ENCODE assay signal across 20 cellular contexts in genomic region chr1:71881611-71882010, GRCh38.
A peak's percentile ranks its signal among the peaks of the same experiment; 100 is the strongest.
DNase-seq lines count a peak whose midpoint lies in the region; ATAC-seq and TF ChIP-seq lines count a peak whose summit lies in the region.
"Had no signal": no experiment of that assay in that cellular context is flagged by ENCODE, and none has a peak within 500 bp of the region (broad histone marks: within the 10 kb centered on the region; RNA-seq: fewer than 3 reads in every experiment).

No MANE protein-coding gene starts in this region.

- in situ Hi-C loops in gastrocnemius medialis (cut with MboI; ENCODE audit: low sequenced_read_pairs in 4 of 4) = no loop called here

- ATAC-seq in gastrocnemius medialis (no peak), HG02852 (IDR thresholded peaks at IDR 0.05; ENCODE audit: unreplicated experiment) (no peak)
- ATAC-seq in stimulated activated memory B cell treated with anti-CD40 and anti-IgM and Interleukin-4, amounts not matched to agents 10 μg/mL and 1 μg/mL and 100 μg/mL, for 72 hours = no peak

- H2AFZ ChIP-seq in KMS-11 (ENCODE audit: low read depth) = peak overlapping the region; percentile 36; the same call in 1 of the 2 replicates

- no peaks in the 10 kb centered on the region for H3K27me3 Mint-ChIP-seq in stimulated activated memory B cell treated with anti-CD40 and anti-IgM and Interleukin-4, amounts not matched to agents 10 μg/mL and 1 μg/mL and 100 μg/mL, for 72 hours

- H3K4me2 ChIP-seq in BLaER1 (peak overlapping the region; percentile 73), KMS-11 (peak overlapping the region; percentile 55)

- H3K4me3 Mint-ChIP-seq in stimulated activated memory B cell treated with anti-CD40 and anti-IgM and Interleukin-4, amounts not matched to agents 10 μg/mL and 1 μg/mL and 100 μg/mL, for 72 hours = no peak overlapping the region
- H3K4me3 Mint-ChIP-seq: nephron progenitor cell had no signal

- H4K20me1 ChIP-seq in BLaER1 (no peaks in the 10 kb centered on the region), KMS-11 (ENCODE audit: insufficient read depth) (no peaks in the 10 kb centered on the region)

- no peaks in the 10 kb centered on the region for H3K36me3 ChIP-seq in BLaER1
- no peaks in the 10 kb centered on the region for H3K36me3 ChIP-seq in KMS-11 (ENCODE audit: insufficient read depth)
- no peaks in the 10 kb centered on the region for H3K36me3 ChIP-seq in gastrocnemius medialis
- H3K36me3 ChIP-seq: right atrium auricular region had no signal

- H3K4me1 Mint-ChIP-seq in stimulated activated memory B cell treated with anti-CD40 and anti-IgM and Interleukin-4, amounts not matched to agents 10 μg/mL and 1 μg/mL and 100 μg/mL, for 72 hours = no peaks in the 10 kb centered on the region

- H3K4me3 ChIP-seq in BLaER1 (peak overlapping the region; percentile 36), KMS-11 (IDR thresholded peaks at IDR 0.05; ENCODE audit: insufficient read depth, low read depth, low read length) (no peak overlapping the region), fibroblast of the aortic adventitia (ENCODE audit: low read depth, low read length) (no peak overlapping the region), gastrocnemius medialis (no peak overlapping the region)
- H3K4me3 ChIP-seq: right atrium auricular region, testis had no signal

- H3K27ac ChIP-seq in BLaER1 = peak overlapping the region; percentile 92
- H3K27ac ChIP-seq in KMS-11 = peak overlapping the region; percentile 41
- H3K27ac ChIP-seq in gastrocnemius medialis = no peak overlapping the region
- H3K27ac ChIP-seq: right atrium auricular region, testis had no signal

- peaks cover 95% of the 10 kb centered on the region for H3K4me1 ChIP-seq in BLaER1
- peaks cover 59% of the 10 kb centered on the region for H3K4me1 ChIP-seq in KMS-11 (ENCODE audit: low read depth, poor library complexity, severe bottlenecking)
- H3K4me1 ChIP-seq in gastrocnemius medialis = no peaks in the 10 kb centered on the region
- H3K4me1 ChIP-seq: right atrium auricular region, testis had no signal

- no peaks in the 10 kb centered on the region for H3K36me3 Mint-ChIP-seq in stimulated activated memory B cell treated with anti-CD40 and anti-IgM and Interleukin-4, amounts not matched to agents 10 μg/mL and 1 μg/mL and 100 μg/mL, for 72 hours

- TF ChIP-seq POLR2A in gastrocnemius medialis (IDR thresholded peaks at IDR 0.05) = no peak

- no peak overlapping the region for H3K27ac Mint-ChIP-seq in stimulated activated memory B cell treated with anti-CD40 and anti-IgM and Interleukin-4, amounts not matched to agents 10 μg/mL and 1 μg/mL and 100 μg/mL, for 72 hours

- peaks cover 18% of the 10 kb centered on the region; the same call in 1 of the 2 replicates for H3K9me3 ChIP-seq in BLaER1
- H3K9me3 ChIP-seq in gastrocnemius medialis = no peaks in the 10 kb centered on the region
- H3K9me3 ChIP-seq: right atrium auricular region, testis had no signal

- intact Hi-C loops in gastrocnemius medialis (cut with DNase I; ENCODE audit: low total_unique reads) = no loop called here

- no peaks in the 10 kb centered on the region for H3K79me2 ChIP-seq in KMS-11 (ENCODE audit: insufficient read depth, low read depth)

- H3K27me3 ChIP-seq in BLaER1 (no peaks in the 10 kb centered on the region), KMS-11 (ENCODE audit: insufficient read depth, low read depth) (no peaks in the 10 kb centered on the region), gastrocnemius medialis (no peaks in the 10 kb centered on the region)
- H3K27me3 ChIP-seq: right atrium auricular region, testis had no signal

- peak overlapping the region; percentile 72 for H3K9ac ChIP-seq in BLaER1
- no peak overlapping the region for H3K9ac ChIP-seq in KMS-11

- DNase-seq in OCI-M2 (lab: John Stamatoyannopoulos, UW; ENCODE audit: unreplicated experiment) (peak; percentile 58), fibroblast of the aortic adventitia (ENCODE audit: low read depth) (peak; percentile 25), gastrocnemius medialis (no peak), NK-92 (lab: John Stamatoyannopoulos, UW; ENCODE audit: unreplicated experiment) (no peak)
- DNase-seq: activated CD4-positive, alpha-beta T cell treated with anti-CD3 and anti-CD28 coated beads for 48 hours; activated naive CD4-positive, alpha-beta T cell treated with anti-CD3 and anti-CD28 coated beads, Interleukin-2, amount 50 U/mL, for 16 hours; Calu3; caudate nucleus; effector CD8-positive, alpha-beta T cell; mammary epithelial cell; NCI-H1694 treated with DMSO at 0.1 percent for 48 hours; NCI-H510A; nephron progenitor cell; stimulated activated CD4-positive, alpha-beta T cell treated with anti-CD3 and anti-CD28 coated beads, Interleukin-2, amount 100 ng/mL, for 24 hours; testis had no signal

- no peak for TF ChIP-seq CTCF in KMS-11 (conservative IDR thresholded peaks at IDR 0.05; ENCODE audit: low read depth, low read length)
- no peak for TF ChIP-seq CTCF in fibroblast of the aortic adventitia (IDR thresholded peaks at IDR 0.05; ENCODE audit: insufficient read depth, low read length)
- no peak for TF ChIP-seq CTCF in gastrocnemius medialis (IDR thresholded peaks at IDR 0.05 in 4 of 5, conservative IDR thresholded peaks at IDR 0.05 in 1 of 5)

- H3K9me3 Mint-ChIP-seq in stimulated activated memory B cell treated with anti-CD40 and anti-IgM and Interleukin-4, amounts not matched to agents 10 μg/mL and 1 μg/mL and 100 μg/mL, for 72 hours = no peaks in the 10 kb centered on the region
- H3K9me3 Mint-ChIP-seq: nephron progenitor cell had no signal

Comparison
In these comparisons a context has a peak if more than half of its experiments do, and no peak if none do; other contexts are left out.
1. H3K27ac ChIP-seq: peak in BLaER1 (single experiment) and KMS-11 (single experiment); none in gastrocnemius medialis (0 of 4).
2. DNase-seq: peak in OCI-M2 (single experiment) and fibroblast of the aortic adventitia (single experiment); none in gastrocnemius medialis (0 of 2) and NK-92 (single experiment).